1 cellular context compared by ENCODE assay signal in genomic region chr1:3285341-3285740, GRCh38.
TF ChIP-seq lines count a peak whose summit lies in the region.

No MANE protein-coding gene starts in this region.

TF ChIP-seq in WTC11, 78 proteins besides CTCF, POLR2A, EP300 and RAD21 (continued from another document):
- no peak for TF ChIP-seq CDX4 (CRISPR knock-in tag; IDR thresholded peaks at IDR 0.05; ENCODE audit: borderline replicate concordance)
- TF ChIP-seq TEAD1 (CRISPR knock-in tag; IDR thresholded peaks at IDR 0.05): no peak
- no peak for TF ChIP-seq PRRX2 (CRISPR knock-in tag; IDR thresholded peaks at IDR 0.05)
- TF ChIP-seq ATF2 (CRISPR knock-in tag; IDR thresholded peaks at IDR 0.05; ENCODE audit: borderline replicate concordance, low read depth): no peak
- no peak for TF ChIP-seq JAZF1 (CRISPR knock-in tag; IDR thresholded peaks at IDR 0.05)
- no peak for TF ChIP-seq SMAD4 (CRISPR knock-in tag; IDR thresholded peaks at IDR 0.05)
- TF ChIP-seq IRF1 (CRISPR knock-in tag; IDR thresholded peaks at IDR 0.05): no peak
TF ChIP-seq in WTC11: peak in this region for 0.
